Comparison of ENCODE assay signal across 23 cellular contexts in genomic region chr7:114795475-114795874, GRCh38.
DNase-seq lines count a peak whose midpoint lies in the region; ATAC-seq and TF ChIP-seq lines count a peak whose summit lies in the region.
"Had no signal": no experiment of that assay in that cellular context is flagged by ENCODE, and none has a peak within 500 bp of the region (broad histone marks: within the 10 kb centered on the region; RNA-seq: fewer than 3 reads in every experiment).

No MANE protein-coding gene starts in this region.

- no peaks in the 10 kb centered on the region for H3K27me3 ChIP-seq in osteoblast (ENCODE audit: insufficient read depth, low read length)
- H3K27me3 ChIP-seq: BLaER1, MG63 had no signal

- intact Hi-C loops in activated CD8-positive, alpha-beta T cell treated with anti-CD3 and anti-CD28 coated beads for 36 hours (cut with micrococcal nuclease): loop anchor here (10.0 kb wide), 1 partner anchor 129 kb away; the partner anchor contains the start of gene MDFIC

- H3K27me3 Mint-ChIP-seq in activated CD8-positive, alpha-beta T cell treated with anti-CD3 and anti-CD28 coated beads for 36 hours: peaks cover 14% of the 10 kb centered on the region
- peaks cover 4% of the 10 kb centered on the region for H3K27me3 Mint-ChIP-seq in activated CD8-positive, alpha-beta T cell treated with anti-CD3 and anti-CD28 coated beads, Interleukin-2, amount 10 ng/mL, durations not matched to agents 7 days and 5 days (ENCODE audit: low read depth)
- H3K27me3 Mint-ChIP-seq in stimulated activated naive CD8-positive, alpha-beta T cell treated with anti-CD3 and anti-CD28 coated beads, Interleukin-15, Interleukin-2, amounts not matched to agents 100 ng/mL and 50 ng/mL, for 24 hours: peaks cover 13% of the 10 kb centered on the region
- H3K27me3 Mint-ChIP-seq in stimulated activated naive CD8-positive, alpha-beta T cell treated with anti-CD3 and anti-CD28 coated beads, Interleukin-15, amount 100 ng/mL, for 72 hours: peaks cover 29% of the 10 kb centered on the region
- H3K27me3 Mint-ChIP-seq: CD4-positive, CD25-positive, alpha-beta regulatory T cell had no signal

- no peak overlapping the region for H3K4me3 ChIP-seq in osteoblast (ENCODE audit: insufficient read depth, low read length)
- H3K4me3 ChIP-seq: BLaER1, MG63, PC-9 had no signal

- H3K36me3 Mint-ChIP-seq in activated CD8-positive, alpha-beta T cell treated with anti-CD3 and anti-CD28 coated beads for 36 hours (ENCODE audit: low read depth): no peaks in the 10 kb centered on the region
- no peaks in the 10 kb centered on the region for H3K36me3 Mint-ChIP-seq in activated CD8-positive, alpha-beta T cell treated with anti-CD3 and anti-CD28 coated beads, Interleukin-2, amount 10 ng/mL, durations not matched to agents 7 days and 5 days (ENCODE audit: low read depth)
- H3K36me3 Mint-ChIP-seq in stimulated activated naive CD8-positive, alpha-beta T cell treated with anti-CD3 and anti-CD28 coated beads, Interleukin-15, Interleukin-2, amounts not matched to agents 100 ng/mL and 50 ng/mL, for 24 hours (ENCODE audit: low read depth): no peaks in the 10 kb centered on the region
- H3K36me3 Mint-ChIP-seq: CD4-positive, CD25-positive, alpha-beta regulatory T cell had no signal

- no peaks in the 10 kb centered on the region for H3K9me3 Mint-ChIP-seq in activated CD8-positive, alpha-beta T cell treated with anti-CD3 and anti-CD28 coated beads for 36 hours
- no peaks in the 10 kb centered on the region for H3K9me3 Mint-ChIP-seq in activated CD8-positive, alpha-beta T cell treated with anti-CD3 and anti-CD28 coated beads, Interleukin-2, amount 10 ng/mL, durations not matched to agents 7 days and 5 days (ENCODE audit: insufficient read depth)
- H3K9me3 Mint-ChIP-seq in stimulated activated naive CD8-positive, alpha-beta T cell treated with anti-CD3 and anti-CD28 coated beads, Interleukin-15, Interleukin-2, amounts not matched to agents 100 ng/mL and 50 ng/mL, for 24 hours: peaks cover 4% of the 10 kb centered on the region
- H3K9me3 Mint-ChIP-seq in stimulated activated naive CD8-positive, alpha-beta T cell treated with anti-CD3 and anti-CD28 coated beads, Interleukin-15, amount 100 ng/mL, for 72 hours: peaks cover 0 to 4% of the 10 kb centered on the region in 2 donors

- DNase-seq in activated CD8-positive, alpha-beta T cell treated with anti-CD3 and anti-CD28 coated beads for 36 hours: no peak
- DNase-seq in activated CD8-positive, alpha-beta T cell treated with anti-CD3 and anti-CD28 coated beads, Interleukin-2, amount 10 ng/mL, durations not matched to agents 7 days and 5 days: no peak
- DNase-seq in stimulated activated naive CD8-positive, alpha-beta T cell treated with anti-CD3 and anti-CD28 coated beads, Interleukin-15, amount 100 ng/mL, for 72 hours: no peak
- DNase-seq in osteoblast (ENCODE audit: insufficient read length, low spot score, missing footprints): no peak
- no peak for DNase-seq in effector CD4-positive, alpha-beta T cell
- DNase-seq: CD4-positive, CD25-positive, alpha-beta regulatory T cell; DMS153; IMR-90; KG1; MG63; NCI-H1105 treated with DMSO at 0.1 percent for 48 hours; NCI-H146; NCI-H2029 treated with DMSO at 0.1 percent for 48 hours; NCI-H446 treated with DMSO at 0.1 percent for 48 hours; NCI-H526; NCI-H82; NK-92 treated with Interleukin-12 subunit alpha and Interleukin-12 subunit beta, amount 100 ng/mL, for 24 hours; PC-9 had no signal

- H3K4me1 ChIP-seq in osteoblast (ENCODE audit: insufficient read depth, low read length): peaks cover 10% of the 10 kb centered on the region

- CTCF ChIA-PET in activated CD8-positive, alpha-beta T cell treated with anti-CD3 and anti-CD28 coated beads for 36 hours (lab: Charles Lee): no interaction called here
- CTCF ChIA-PET in activated CD8-positive, alpha-beta T cell treated with anti-CD3 and anti-CD28 coated beads, Interleukin-2, amount 10 ng/mL, durations not matched to agents 7 days and 5 days (lab: Charles Lee): no interaction called here

- ATAC-seq in activated CD8-positive, alpha-beta T cell treated with anti-CD3 and anti-CD28 coated beads for 36 hours: no peak
- ATAC-seq in activated CD8-positive, alpha-beta T cell treated with anti-CD3 and anti-CD28 coated beads, Interleukin-2, amount 10 ng/mL, durations not matched to agents 7 days and 5 days: no peak
- no peak for ATAC-seq in stimulated activated naive CD8-positive, alpha-beta T cell treated with anti-CD3 and anti-CD28 coated beads, Interleukin-15, amount 100 ng/mL, for 72 hours
- ATAC-seq in activated CD4-positive, CD25-positive, alpha-beta regulatory T cell treated with anti-CD3 and anti-CD28 coated beads, Interleukin-2, amount 50 U/mL, for 24 hours: no peak
- ATAC-seq: HCT116, Right ventricle myocardium inferior had no signal

- peak overlapping the region; percentile 8 for H2AFZ ChIP-seq in osteoblast (ENCODE audit: low read length)
- H2AFZ ChIP-seq: PC-9 had no signal

- no peak overlapping the region for H3K27ac ChIP-seq in osteoblast (ENCODE audit: low read depth, low read length)
- H3K27ac ChIP-seq: BLaER1, PC-9 had no signal

- H3K4me2 ChIP-seq in osteoblast (ENCODE audit: insufficient read depth, low read length): no peak overlapping the region
- H3K4me2 ChIP-seq: BLaER1, PC-9 had no signal

- H4K20me1 ChIP-seq in osteoblast (ENCODE audit: insufficient read depth, low read length): no peaks in the 10 kb centered on the region
- H4K20me1 ChIP-seq: BLaER1 had no signal

- H3K27ac Mint-ChIP-seq in activated CD8-positive, alpha-beta T cell treated with anti-CD3 and anti-CD28 coated beads for 36 hours: peak overlapping the region; percentile 4
- H3K27ac Mint-ChIP-seq in activated CD8-positive, alpha-beta T cell treated with anti-CD3 and anti-CD28 coated beads, Interleukin-2, amount 10 ng/mL, durations not matched to agents 7 days and 5 days: no peak overlapping the region
- H3K27ac Mint-ChIP-seq in stimulated activated naive CD8-positive, alpha-beta T cell treated with anti-CD3 and anti-CD28 coated beads, Interleukin-15, Interleukin-2, amounts not matched to agents 100 ng/mL and 50 ng/mL, for 24 hours: peak overlapping the region; percentile 81
- H3K27ac Mint-ChIP-seq in stimulated activated naive CD8-positive, alpha-beta T cell treated with anti-CD3 and anti-CD28 coated beads, Interleukin-15, amount 100 ng/mL, for 72 hours: peak overlapping the region in 1 of 2 donors; percentile 72

- H3K36me3 ChIP-seq in osteoblast (ENCODE audit: insufficient read depth, low read length): no peaks in the 10 kb centered on the region
- H3K36me3 ChIP-seq: BLaER1, MG63 had no signal

- no peak overlapping the region for H3K4me3 Mint-ChIP-seq in activated CD8-positive, alpha-beta T cell treated with anti-CD3 and anti-CD28 coated beads for 36 hours
- no peak overlapping the region for H3K4me3 Mint-ChIP-seq in activated CD8-positive, alpha-beta T cell treated with anti-CD3 and anti-CD28 coated beads, Interleukin-2, amount 10 ng/mL, durations not matched to agents 7 days and 5 days
- H3K4me3 Mint-ChIP-seq in stimulated activated naive CD8-positive, alpha-beta T cell treated with anti-CD3 and anti-CD28 coated beads, Interleukin-15, Interleukin-2, amounts not matched to agents 100 ng/mL and 50 ng/mL, for 24 hours: no peak overlapping the region
- H3K4me3 Mint-ChIP-seq in stimulated activated naive CD8-positive, alpha-beta T cell treated with anti-CD3 and anti-CD28 coated beads, Interleukin-15, amount 100 ng/mL, for 72 hours: no peak overlapping the region
- H3K4me3 Mint-ChIP-seq: CD4-positive, CD25-positive, alpha-beta regulatory T cell had no signal

- H3K4me1 Mint-ChIP-seq in activated CD8-positive, alpha-beta T cell treated with anti-CD3 and anti-CD28 coated beads for 36 hours (ENCODE audit: low read depth): peaks cover 39% of the 10 kb centered on the region
- H3K4me1 Mint-ChIP-seq in activated CD8-positive, alpha-beta T cell treated with anti-CD3 and anti-CD28 coated beads, Interleukin-2, amount 10 ng/mL, durations not matched to agents 7 days and 5 days (ENCODE audit: low read depth): no peaks in the 10 kb centered on the region
- peaks cover 74% of the 10 kb centered on the region for H3K4me1 Mint-ChIP-seq in stimulated activated naive CD8-positive, alpha-beta T cell treated with anti-CD3 and anti-CD28 coated beads, Interleukin-15, Interleukin-2, amounts not matched to agents 100 ng/mL and 50 ng/mL, for 24 hours (ENCODE audit: low read depth)
- peaks cover 21% of the 10 kb centered on the region for H3K4me1 Mint-ChIP-seq in stimulated activated naive CD8-positive, alpha-beta T cell treated with anti-CD3 and anti-CD28 coated beads, Interleukin-15, amount 100 ng/mL, for 72 hours

- no peaks in the 10 kb centered on the region for H3K79me2 ChIP-seq in osteoblast (ENCODE audit: insufficient read depth, low read length)

- no peak for TF ChIP-seq CTCF in activated CD8-positive, alpha-beta T cell treated with anti-CD3 and anti-CD28 coated beads for 36 hours (IDR thresholded peaks at IDR 0.05)
- no peak for TF ChIP-seq CTCF in osteoblast (IDR thresholded peaks at IDR 0.05; ENCODE audit: extremely low read depth, low read depth, low read length)

- H3K9me3 ChIP-seq in osteoblast (ENCODE audit: low read depth, low read length): no peaks in the 10 kb centered on the region
- H3K9me3 ChIP-seq: BLaER1, MG63 had no signal

- POLR2A ChIA-PET in activated CD8-positive, alpha-beta T cell treated with anti-CD3 and anti-CD28 coated beads for 36 hours (lab: Charles Lee): interaction anchor here (1.0 kb wide), 1 partner anchor 10 kb away, joined by 4 read pairs; no protein-coding TSS in a partner anchor
- POLR2A ChIA-PET in activated CD8-positive, alpha-beta T cell treated with anti-CD3 and anti-CD28 coated beads, Interleukin-2, amount 10 ng/mL, durations not matched to agents 7 days and 5 days (lab: Charles Lee): no interaction called here
